ENCODE assay signal across 1 cellular context in the genomic region with DNA sequence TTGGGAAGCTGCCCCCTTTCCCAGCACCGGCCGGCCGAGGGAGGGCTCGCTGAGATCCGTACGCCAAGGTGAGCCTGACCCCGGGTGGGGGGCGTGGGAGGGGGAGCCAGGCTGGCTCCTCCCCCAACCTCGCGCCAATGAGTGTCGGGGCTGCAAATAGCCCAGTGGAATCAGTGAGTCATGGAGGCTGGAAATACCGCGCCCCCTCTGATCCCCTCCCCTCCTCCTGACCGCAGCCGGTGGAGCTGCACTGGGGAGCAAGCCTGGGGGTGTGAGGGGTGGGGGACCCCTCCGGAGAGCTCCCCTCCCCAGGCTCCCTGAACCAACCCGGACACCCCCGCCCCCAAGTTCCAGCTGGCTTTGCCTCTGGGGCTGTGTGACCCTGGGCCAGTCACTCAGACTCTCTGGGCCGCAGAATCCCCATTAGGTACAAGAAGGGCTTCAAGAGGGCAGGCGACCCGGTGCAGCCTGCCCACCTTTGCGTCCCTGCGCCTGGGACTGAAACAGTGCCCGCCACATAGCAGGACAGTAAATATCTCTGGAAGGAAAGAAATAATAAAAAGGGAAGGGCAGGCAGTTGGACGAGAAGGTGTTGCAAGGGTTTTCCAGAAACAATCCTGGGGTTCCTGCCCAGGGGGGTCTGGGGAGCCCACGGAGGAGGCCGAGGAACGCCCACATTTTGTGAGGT.
TF ChIP-seq lines count a peak whose summit lies in the region.

No MANE protein-coding gene starts in this region.

TF ChIP-seq in HEK293, 187 proteins besides CTCF, POLR2A, EP300 and RAD21 (continued from another document):
- TF ChIP-seq, protein P1, sequence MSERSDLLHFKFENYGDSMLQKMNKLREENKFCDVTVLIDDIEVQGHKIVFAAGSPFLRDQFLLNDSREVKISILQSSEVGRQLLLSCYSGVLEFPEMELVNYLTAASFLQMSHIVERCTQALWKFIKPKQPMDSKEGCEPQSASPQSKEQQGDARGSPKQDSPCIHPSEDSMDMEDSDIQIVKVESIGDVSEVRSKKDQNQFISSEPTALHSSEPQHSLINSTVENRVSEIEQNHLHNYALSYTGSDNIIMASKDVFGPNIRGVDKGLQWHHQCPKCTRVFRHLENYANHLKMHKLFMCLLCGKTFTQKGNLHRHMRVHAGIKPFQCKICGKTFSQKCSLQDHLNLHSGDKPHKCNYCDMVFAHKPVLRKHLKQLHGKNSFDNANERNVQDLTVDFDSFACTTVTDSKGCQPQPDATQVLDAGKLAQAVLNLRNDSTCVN (tag by site-specific recombination; optimal IDR thresholded peaks at IDR 0.05): no peak
- no peak for TF ChIP-seq ZNF174 (tag by site-specific recombination; IDR thresholded peaks at IDR 0.05)
- no peak for TF ChIP-seq ZNF560 (tag by site-specific recombination; IDR thresholded peaks at IDR 0.05; ENCODE audit: borderline replicate concordance)
- TF ChIP-seq ZNF571 (tag by site-specific recombination; IDR thresholded peaks at IDR 0.05): no peak
- TF ChIP-seq ZNF10 (tag by site-specific recombination; IDR thresholded peaks at IDR 0.05): no peak
- TF ChIP-seq ZNF768 (tag by site-specific recombination; IDR thresholded peaks at IDR 0.05): 0 out of 2 replicates have a peak, but pooled peaks have one; percentile 17
